ENCODE assay signal across 8 cellular contexts in genomic region chr1:67685067-67685557, GRCh38. TPM values are rescaled to one million over a fixed set of nuclear protein-coding genes. Genes with fewer than 3 reads are reported as not detected.
DNase-seq lines count a peak whose midpoint lies in the region; ATAC-seq and TF ChIP-seq lines count a peak whose summit lies in the region.

A gene with protein sequence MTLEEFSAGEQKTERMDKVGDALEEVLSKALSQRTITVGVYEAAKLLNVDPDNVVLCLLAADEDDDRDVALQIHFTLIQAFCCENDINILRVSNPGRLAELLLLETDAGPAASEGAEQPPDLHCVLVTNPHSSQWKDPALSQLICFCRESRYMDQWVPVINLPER (plus strand): TSS chr1:67685201. CDS start chr1:67685495, 294 bp downstream.

- ATAC-seq in DND-41 (ENCODE audit: insufficient read depth, low read depth) = peak; percentile 89
- ATAC-seq in naive thymus-derived CD4-positive, alpha-beta T cell = peak; percentile 93

- peaks cover 45% of the 10 kb centered on the region for H3K4me1 Mint-ChIP-seq in activated T-helper 1 cell treated with anti-CD3 and anti-CD28 coated beads, Interleukin-12 subunit alpha, Interleukin-12 subunit beta, Interleukin-2, Interleukin-4 antibody, amounts not matched to agents 30 ng/mL and 10 ng/mL and 1 ng/mL, durations not matched to agents 14 hours and 24 hours and 36 hours (ENCODE audit: low read depth)
- peaks cover 20 to 42% (median 26%) of the 10 kb centered on the region in 7 donors for H3K4me1 Mint-ChIP-seq in naive thymus-derived CD4-positive, alpha-beta T cell

- H2AFZ ChIP-seq in DND-41 (ENCODE audit: low read depth, low read length) (peak within 1 kb of the TSS; percentile 79), GM23248 (peak within 1 kb of the TSS; percentile 17)

- H3K27ac Mint-ChIP-seq in activated T-helper 1 cell treated with anti-CD3 and anti-CD28 coated beads, Interleukin-12 subunit alpha, Interleukin-12 subunit beta, Interleukin-2, Interleukin-4 antibody, amounts not matched to agents 30 ng/mL and 10 ng/mL and 1 ng/mL, durations not matched to agents 14 hours and 24 hours and 36 hours = peak within 1 kb of the TSS; percentile 99
- H3K27ac Mint-ChIP-seq in naive thymus-derived CD4-positive, alpha-beta T cell = peak within 1 kb of the TSS; percentile 77 to 98 (median 93)

- H3K27me3 Mint-ChIP-seq in activated T-helper 1 cell treated with anti-CD3 and anti-CD28 coated beads, Interleukin-12 subunit alpha, Interleukin-12 subunit beta, Interleukin-2, Interleukin-4 antibody, amounts not matched to agents 30 ng/mL and 10 ng/mL and 1 ng/mL, durations not matched to agents 14 hours and 24 hours and 36 hours (ENCODE audit: insufficient read depth) = no peaks in the 10 kb centered on the region
- no peaks in the 10 kb centered on the region for H3K27me3 Mint-ChIP-seq in naive thymus-derived CD4-positive, alpha-beta T cell

- CTCF ChIA-PET in naive thymus-derived CD4-positive, alpha-beta T cell (lab: Charles Lee) = interaction anchor here (1.2 to 1.6 kb wide), 2 partner anchors 11 to 75 kb away, joined by 4 to 10 read pairs; no protein-coding TSS in a partner anchor

- peaks cover 29% of the 10 kb centered on the region for H4K20me1 ChIP-seq in DND-41 (ENCODE audit: insufficient read depth, low read length)
- H4K20me1 ChIP-seq in GM23248 (ENCODE audit: insufficient read depth) = no peaks in the 10 kb centered on the region

- peak within 1 kb of the TSS; percentile 88 for H3K27ac ChIP-seq in DND-41 (ENCODE audit: low read length)
- peak within 1 kb of the TSS; percentile 97 for H3K27ac ChIP-seq in GM23248
- H3K27ac ChIP-seq in naive thymus-derived CD4-positive, alpha-beta T cell (ENCODE audit: low read depth, low read length) = peak within 1 kb of the TSS; percentile 59

- no peaks in the 10 kb centered on the region for H3K9me2 ChIP-seq in GM23248 (ENCODE audit: insufficient read depth)

- H3K36me3 ChIP-seq in DND-41 (ENCODE audit: insufficient read depth, low read length) = peaks cover 45% of the 10 kb centered on the region
- H3K36me3 ChIP-seq in GM23248 (ENCODE audit: low read depth) = peaks cover 26% of the 10 kb centered on the region
- H3K36me3 ChIP-seq in naive thymus-derived CD4-positive, alpha-beta T cell (ENCODE audit: control insufficient read depth in 2 of 3, insufficient read depth in 3 of 3, low read length in 3 of 3) = no peaks in the 10 kb centered on the region

- in situ Hi-C loops in GM23248 (cut with MboI) = loop anchor here (10.0 kb wide), 2 partner anchors 70 to 120 kb away; no protein-coding TSS in a partner anchor

- intact Hi-C loops in activated T-helper 1 cell treated with anti-CD3 and anti-CD28 coated beads, Interleukin-12 subunit alpha, Interleukin-12 subunit beta, Interleukin-2, Interleukin-4 antibody, amounts not matched to agents 30 ng/mL and 10 ng/mL and 1 ng/mL, durations not matched to agents 14 hours and 24 hours and 36 hours (cut with micrococcal nuclease) = loop anchor here (1.0 to 10.0 kb wide), 8 partner anchors 16 to 1410 kb away; partner anchors contain the start of gene SLC35D1
- intact Hi-C loops in naive thymus-derived CD4-positive, alpha-beta T cell (cut with micrococcal nuclease) = loop anchor here (1.0 to 10.0 kb wide), 15 partner anchors 11 to 1350 kb away; partner anchors contain the start of genes SERBP1 (in 2 of the 2), SLC35D1 (in 2 of the 2), DEPDC1 (in 1 of the 2) and DNAI4 (in 1 of the 2)

- H3K4me3 ChIP-seq in DND-41 (ENCODE audit: low read depth in 1 of 2, low read length in 2 of 2) (peak within 1 kb of the TSS; percentile 95 to 99), GM23248 (peak within 1 kb of the TSS; percentile 96)
- peak within 1 kb of the TSS; percentile 69 for H3K4me3 ChIP-seq in naive thymus-derived CD4-positive, alpha-beta T cell (ENCODE audit: low read length)

- H3K4me1 ChIP-seq in DND-41 (ENCODE audit: insufficient read depth, low read length) (peaks cover 25% of the 10 kb centered on the region), GM23248 (ENCODE audit: insufficient read depth) (peaks cover 49% of the 10 kb centered on the region)
- peaks cover 9 to 16% of the 10 kb centered on the region in 2 donors for H3K4me1 ChIP-seq in naive thymus-derived CD4-positive, alpha-beta T cell (ENCODE audit: control insufficient read depth in 2 of 2, insufficient read depth in 2 of 2, low read length in 2 of 2)

- peaks cover 27% of the 10 kb centered on the region for H3K79me2 ChIP-seq in DND-41 (ENCODE audit: insufficient read depth, low read length)
- H3K79me2 ChIP-seq in GM23248 (ENCODE audit: insufficient read depth) = peaks cover 33% of the 10 kb centered on the region

- H3K27me3 ChIP-seq in DND-41 (ENCODE audit: insufficient read depth, low read length, poor library complexity) = no peaks in the 10 kb centered on the region
- H3K27me3 ChIP-seq in GM23248 (replicated peaks; ENCODE audit: insufficient read depth) = no peaks in the 10 kb centered on the region
- H3K27me3 ChIP-seq in naive thymus-derived CD4-positive, alpha-beta T cell (ENCODE audit: control insufficient read depth in 2 of 2, insufficient read depth in 2 of 2, low read length in 2 of 2) = no peaks in the 10 kb centered on the region

- H3K4me3 Mint-ChIP-seq in activated T-helper 1 cell treated with anti-CD3 and anti-CD28 coated beads, Interleukin-12 subunit alpha, Interleukin-12 subunit beta, Interleukin-2, Interleukin-4 antibody, amounts not matched to agents 30 ng/mL and 10 ng/mL and 1 ng/mL, durations not matched to agents 14 hours and 24 hours and 36 hours = peak within 1 kb of the TSS; percentile 91
- peak within 1 kb of the TSS; percentile 90 to 99 (median 98) for H3K4me3 Mint-ChIP-seq in naive thymus-derived CD4-positive, alpha-beta T cell

- 0 to 2% methylated on average over 30 to 37 of the region's 39 CpGs for WGBS in GM23248 (ENCODE audit: low coverage in 1 of 2, low lambda C conversion rate in 2 of 2, missing lambda C conversion rate in 2 of 2), 2 experiments

- DNase-seq in DND-41 = peak; percentile 98
- peak; percentile 99 for DNase-seq in GM23248
- peak; percentile 98 for DNase-seq in Kasumi-1 (lab: John Stamatoyannopoulos, UW)
- peak; percentile 100 for DNase-seq in RPMI7951 (ENCODE audit: low read depth)
- DNase-seq in activated T-helper 1 cell treated with anti-CD3 and anti-CD28 coated beads, Interleukin-12 subunit alpha, Interleukin-12 subunit beta, Interleukin-2, Interleukin-4 antibody, amounts not matched to agents 30 ng/mL and 10 ng/mL and 1 ng/mL, durations not matched to agents 14 hours and 24 hours and 36 hours (ENCODE audit: low spot score) = peak; percentile 96
- DNase-seq in fibroblast of gingiva (ENCODE audit: low read depth) = peak; percentile 100
- peak; percentile 80 to 96 (median 94) for DNase-seq in naive thymus-derived CD4-positive, alpha-beta T cell
- peak; percentile 96 for DNase-seq in stimulated activated naive CD4-positive, alpha-beta T cell treated with Interleukin-2 at 50 U/mL for 16 hours (lab: John Stamatoyannopoulos, UW)

- H3K9me3 ChIP-seq in DND-41 (ENCODE audit: insufficient read depth, low read length, severe bottlenecking) = no peaks in the 10 kb centered on the region
- no peaks in the 10 kb centered on the region for H3K9me3 ChIP-seq in GM23248 (ENCODE audit: low read depth)
- H3K9me3 ChIP-seq in naive thymus-derived CD4-positive, alpha-beta T cell (ENCODE audit: control insufficient read depth in 2 of 3, low read length in 3 of 3) = no peaks in the 10 kb centered on the region

- POLR2A ChIA-PET in naive thymus-derived CD4-positive, alpha-beta T cell (lab: Charles Lee) = interaction anchor here (0.6 to 3.6 kb wide), 16 partner anchors 9 to 1382 kb away, joined by 3 to 48 read pairs (median 4); partner anchors contain the start of gene SERBP1

- peak within 1 kb of the TSS; percentile 93 for H3K9ac ChIP-seq in DND-41 (ENCODE audit: low read depth, low read length)
- H3K9ac ChIP-seq in GM23248 = peak within 1 kb of the TSS; percentile 96

- H3F3A ChIP-seq in GM23248 (ENCODE audit: insufficient read depth) = peaks cover 55% of the 10 kb centered on the region

- TF ChIP-seq CTCF in DND-41 (IDR thresholded peaks at IDR 0.05; ENCODE audit: borderline replicate concordance, extremely low read depth, low read length, poor library complexity, severe bottlenecking) = no peak

- no peaks in the 10 kb centered on the region for H3K9me3 Mint-ChIP-seq in activated T-helper 1 cell treated with anti-CD3 and anti-CD28 coated beads, Interleukin-12 subunit alpha, Interleukin-12 subunit beta, Interleukin-2, Interleukin-4 antibody, amounts not matched to agents 30 ng/mL and 10 ng/mL and 1 ng/mL, durations not matched to agents 14 hours and 24 hours and 36 hours
- H3K9me3 Mint-ChIP-seq in naive thymus-derived CD4-positive, alpha-beta T cell = peaks cover 0 to 2% (median 0%) of the 10 kb centered on the region in 11 donors

- peaks cover 28% of the 10 kb centered on the region for H3K36me3 Mint-ChIP-seq in activated T-helper 1 cell treated with anti-CD3 and anti-CD28 coated beads, Interleukin-12 subunit alpha, Interleukin-12 subunit beta, Interleukin-2, Interleukin-4 antibody, amounts not matched to agents 30 ng/mL and 10 ng/mL and 1 ng/mL, durations not matched to agents 14 hours and 24 hours and 36 hours (ENCODE audit: low read depth)
- H3K36me3 Mint-ChIP-seq in naive thymus-derived CD4-positive, alpha-beta T cell = peaks cover 0 to 24% (median 0%) of the 10 kb centered on the region in 5 donors

- peak within 1 kb of the TSS; percentile 70 for H3K4me2 ChIP-seq in DND-41 (ENCODE audit: insufficient read depth, low read length)
- H3K4me2 ChIP-seq in GM23248 (ENCODE audit: unreplicated experiment) = peak within 1 kb of the TSS; percentile 96

RNA-seq across cellular contexts. Expression of the gene that starts here (rescaled TPM):
- total RNA-seq in GM23248 (2014; rRNA removed; shearing (Covaris generic)) = 59.4 and 72.8 TPM in 2 replicates
- polyA plus RNA-seq in GM23248 (2016; fragmentation: Nextera tagmentation; extraction: Ambion mirVana) = 111 and 115 TPM in 2 replicates
- total RNA-seq in RPMI7951 (2014; rRNA removed; shearing (Covaris generic)) = 45.8 and 46.0 TPM in 2 replicates
- total RNA-seq in activated T-helper 1 cell treated with anti-CD3 and anti-CD28 coated beads, Interleukin-12 subunit alpha, Interleukin-12 subunit beta, Interleukin-2, Interleukin-4 antibody, amounts not matched to agents 30 ng/mL and 10 ng/mL and 1 ng/mL, durations not matched to agents 14 hours and 24 hours and 36 hours = 47.3 and 48.2 TPM in 2 replicates
- 10 to 100 TPM; 15.0 to 70.4 (median 24.2) TPM for total RNA-seq in naive thymus-derived CD4-positive, alpha-beta T cell
- polyA plus RNA-seq in naive thymus-derived CD4-positive, alpha-beta T cell = 1 to 10 TPM; 7.0 to 8.3 TPM

Comparison
In these comparisons a context has a peak if more than half of its experiments do, and no peak if none do; other contexts are left out.
1. Peak in every context shown above with its lines: DNase-seq, ATAC-seq, H3K4me3 ChIP-seq and H3K27ac ChIP-seq.
2. RNA of the gene that starts here (polyA plus RNA-seq): 111 to 115 TPM in GM23248; 7.0 to 8.3 TPM in naive thymus-derived CD4-positive, alpha-beta T cell; every median in the first group is over 10 times any median in the second.